In genomic region chr5:634191-634590, GRCh38 we compare ENCODE assay signal across 27 cellular contexts. TPM values are rescaled to one million over a fixed set of nuclear protein-coding genes. Genes with fewer than 3 reads are reported as not detected.
A peak's percentile ranks its signal among the peaks of the same experiment; 100 is the strongest.
DNase-seq lines count a peak whose midpoint lies in the region; ATAC-seq, FAIRE-seq and TF ChIP-seq lines count a peak whose summit lies in the region.
"Had no signal": no experiment of that assay in that cellular context is flagged by ENCODE, and none has a peak within 500 bp of the region (broad histone marks: within the 10 kb centered on the region; RNA-seq: fewer than 3 reads in every experiment).

No MANE protein-coding gene starts in this region.

- in situ Hi-C loops in mammary epithelial cell (cut with MboI; ENCODE audit: low sequenced_read_pairs in 2 of 2), result no loop called here

- CTCF ChIA-PET in A549 (lab: Yijun Ruan, JAX), result interaction anchor here (2.4 kb wide), 1 partner anchor 35 kb away, joined by 6 read pairs; no protein-coding TSS in a partner anchor
- CTCF ChIA-PET in mammary epithelial cell (lab: Charles Lee; ENCODE audit: low non-redundant PET), result no interaction called here

- H3K27me3 ChIP-seq in DND-41 (ENCODE audit: insufficient read depth, low read length, poor library complexity) (no peaks in the 10 kb centered on the region), colonic mucosa (no peaks in the 10 kb centered on the region), mammary epithelial cell (ENCODE audit: insufficient read depth, low read length) (no peaks in the 10 kb centered on the region)
- H3K27me3 ChIP-seq: BLaER1 treated with 17β-estradiol and CSF1 and Interleukin-3, amounts not matched to agents 10 nM and 100 nM; Peyer's patch had no signal

- no peaks in the 10 kb centered on the region for H3K27me3 Mint-ChIP-seq in nephron progenitor cell (ENCODE audit: low read depth, poor library complexity)
- H3K27me3 Mint-ChIP-seq: CD4-positive, alpha-beta memory T cell had no signal

- WGBS in A549 (ENCODE audit: missing lambda C conversion rate), result 98% methylated on average over 12 of the region's 12 CpGs
- 95% methylated on average over 12 of the region's 12 CpGs for WGBS in mammary epithelial cell (ENCODE audit: low coverage, missing lambda C conversion rate)

- no peak overlapping the region for H3K4me3 Mint-ChIP-seq in nephron progenitor cell
- H3K4me3 Mint-ChIP-seq: CD4-positive, alpha-beta memory T cell; H9 had no signal

- no peaks in the 10 kb centered on the region for H3K4me1 ChIP-seq in A549
- H3K4me1 ChIP-seq in DND-41 (ENCODE audit: insufficient read depth, low read length), result no peaks in the 10 kb centered on the region
- H3K4me1 ChIP-seq in colonic mucosa, result no peaks in the 10 kb centered on the region
- H3K4me1 ChIP-seq in mammary epithelial cell (ENCODE audit: insufficient read depth, low read length), result no peaks in the 10 kb centered on the region
- H3K4me1 ChIP-seq: BLaER1 treated with 17β-estradiol and CSF1 and Interleukin-3, amounts not matched to agents 10 nM and 100 nM; Caco-2; Peyer's patch had no signal

- H3K36me3 Mint-ChIP-seq in nephron progenitor cell (ENCODE audit: low read depth), result peaks cover 46% of the 10 kb centered on the region

- no peak overlapping the region for H2AFZ ChIP-seq in DND-41 (ENCODE audit: low read depth, low read length)
- H2AFZ ChIP-seq in mammary epithelial cell (ENCODE audit: low read depth, low read length), result no peak overlapping the region
- H2AFZ ChIP-seq: GM23248 had no signal

- DNase-seq in A549 (ENCODE audit: low read depth in 1 of 2, low spot score in 1 of 2), result no peak
- no peak for DNase-seq in DND-41
- DNase-seq in colonic mucosa, result peak; percentile 13
- no peak for DNase-seq in nephron progenitor cell
- no peak for DNase-seq in NCI-H1092 (lab: John Stamatoyannopoulos, UW)
- DNase-seq in mammary epithelial cell, result no peak
- no peak for DNase-seq in NCI-H2196 (lab: John Stamatoyannopoulos, UW; ENCODE audit: unreplicated experiment)
- DNase-seq: ACHN; Caco-2; CD4-positive, alpha-beta memory T cell; DMS 273 treated with DMSO at 0.1 percent for 48 hours; DMS79 treated with DMSO at 0.1 percent for 48 hours; H9; KG1; NCI-H1092 treated with DMSO at 0.1 percent for 48 hours; NCI-H146; NCI-H2029; NCI-H345; NCI-H524; NCI-H774; NK-92 treated with Interleukin-12 subunit alpha and Interleukin-12 subunit beta, amount 100 ng/mL, for 24 hours had no signal

- TF ChIP-seq CTCF in A549 (IDR thresholded peaks at IDR 0.05) (no peak), DND-41 (IDR thresholded peaks at IDR 0.05; ENCODE audit: borderline replicate concordance, extremely low read depth, low read length, poor library complexity, severe bottlenecking) (no peak), colonic mucosa (IDR thresholded peaks at IDR 0.05) (no peak), nephron progenitor cell (IDR thresholded peaks at IDR 0.05) (no peak), mammary epithelial cell (conservative IDR thresholded peaks at IDR 0.05 in 1 of 2, IDR thresholded peaks at IDR 0.05 in 1 of 2; ENCODE audit: extremely low read depth in 1 of 2, insufficient read depth in 1 of 2, low read depth in 1 of 2, low read length in 2 of 2) (no peak)

- H3K79me2 ChIP-seq in DND-41 (ENCODE audit: insufficient read depth, low read length) (peaks cover under 1% of the 10 kb centered on the region; the same call in 1 of the 2 replicates), mammary epithelial cell (ENCODE audit: insufficient read depth, low read length) (no peaks in the 10 kb centered on the region)

- H3K36me3 ChIP-seq in DND-41 (ENCODE audit: insufficient read depth, low read length), result peaks cover 59% of the 10 kb centered on the region
- peaks cover 4% of the 10 kb centered on the region for H3K36me3 ChIP-seq in colonic mucosa
- peaks cover 6% of the 10 kb centered on the region for H3K36me3 ChIP-seq in mammary epithelial cell (ENCODE audit: insufficient read depth, low read length)

- dilution Hi-C loops in mammary epithelial cell (cut with HindIII; ENCODE audit: low sequenced_read_pairs), result no loop called here

- intact Hi-C loops in colonic mucosa (cut with DNase I), result no loop called here
- intact Hi-C loops in mammary epithelial cell (cut with micrococcal nuclease), result no loop called here

- POLR2A ChIA-PET in A549 (lab: Yijun Ruan, JAX), result no interaction called here

- H3K9ac ChIP-seq in DND-41 (ENCODE audit: low read depth, low read length) (no peak overlapping the region), colonic mucosa (ENCODE audit: low read depth in 2 of 2, low read length in 2 of 2) (no peak overlapping the region), mammary epithelial cell (ENCODE audit: insufficient read depth, low read length) (no peak overlapping the region)
- H3K9ac ChIP-seq: BLaER1 treated with 17β-estradiol and CSF1 and Interleukin-3, amounts not matched to agents 10 nM and 100 nM; GM23248 had no signal

- H3K4me1 Mint-ChIP-seq in nephron progenitor cell, result peaks cover under 1% of the 10 kb centered on the region
- H3K4me1 Mint-ChIP-seq: CD4-positive, alpha-beta memory T cell; H9 had no signal

- H3K27ac ChIP-seq in A549 (no peak overlapping the region), DND-41 (ENCODE audit: low read length) (no peak overlapping the region), colonic mucosa (no peak overlapping the region), mammary epithelial cell (ENCODE audit: insufficient read depth, low read depth, low read length) (no peak overlapping the region)
- H3K27ac ChIP-seq: BLaER1 treated with 17β-estradiol and CSF1 and Interleukin-3, amounts not matched to agents 10 nM and 100 nM; GM23248; Peyer's patch had no signal

- H3K4me2 ChIP-seq in A549, result no peak overlapping the region
- H3K4me2 ChIP-seq in DND-41 (ENCODE audit: insufficient read depth, low read length), result no peak overlapping the region
- H3K4me2 ChIP-seq in mammary epithelial cell (ENCODE audit: insufficient read depth, low read depth, low read length), result no peak overlapping the region
- H3K4me2 ChIP-seq: BLaER1 treated with 17β-estradiol and CSF1 and Interleukin-3, amounts not matched to agents 10 nM and 100 nM had no signal

- no peaks in the 10 kb centered on the region for H3K9me3 Mint-ChIP-seq in nephron progenitor cell
- H3K9me3 Mint-ChIP-seq: H9 had no signal

- H3K4me3 ChIP-seq in A549, result no peak overlapping the region
- no peak overlapping the region for H3K4me3 ChIP-seq in DND-41 (ENCODE audit: low read depth in 1 of 2, low read length in 2 of 2)
- no peak overlapping the region for H3K4me3 ChIP-seq in colonic mucosa
- H3K4me3 ChIP-seq in mammary epithelial cell (replicated peaks in 1 of 3; ENCODE audit: insufficient read depth in 1 of 3, low read depth in 2 of 3, low read length in 3 of 3), result no peak overlapping the region
- H3K4me3 ChIP-seq: BLaER1 treated with 17β-estradiol and CSF1 and Interleukin-3, amounts not matched to agents 10 nM and 100 nM; GM12878; GM23248; Peyer's patch had no signal

- no TSS peak for BruUV-seq in mammary epithelial cell (replicated peaks; lab: Mats Ljungman, UMichigan)

- no peak for TF ChIP-seq EP300 in A549 (IDR thresholded peaks at IDR 0.05)

- no peak for TF ChIP-seq POLR2A in A549 (IDR thresholded peaks at IDR 0.05; ENCODE audit: low read length)

- no peak for TF ChIP-seq RAD21 in A549 (conservative IDR thresholded peaks at IDR 0.05 in 1 of 2, IDR thresholded peaks at IDR 0.05 in 1 of 2)

- peak; percentile 20 to 36; a peak in 4 of 6 replicates for ATAC-seq in A549
- peak; percentile 19; the same call in 2 of the 3 replicates for ATAC-seq in DND-41 (ENCODE audit: insufficient read depth, low read depth)
- no peak for ATAC-seq in GM21737 (IDR thresholded peaks at IDR 0.05; ENCODE audit: unreplicated experiment)
- ATAC-seq: GM12878 had no signal

- H4K20me1 ChIP-seq in DND-41 (ENCODE audit: insufficient read depth, low read length) (peaks cover 21% of the 10 kb centered on the region), mammary epithelial cell (ENCODE audit: insufficient read depth, low read length) (no peaks in the 10 kb centered on the region)

- no peaks in the 10 kb centered on the region for H3K9me3 ChIP-seq in A549
- H3K9me3 ChIP-seq in DND-41 (ENCODE audit: insufficient read depth, low read length, severe bottlenecking), result no peaks in the 10 kb centered on the region
- H3K9me3 ChIP-seq in colonic mucosa, result no peaks in the 10 kb centered on the region
- no peaks in the 10 kb centered on the region for H3K9me3 ChIP-seq in mammary epithelial cell (replicated peaks; ENCODE audit: insufficient read depth, low read length)
- H3K9me3 ChIP-seq: Caco-2 had no signal

- no peak for FAIRE-seq in A549 (lab: Jason Lieb, UNC)
- FAIRE-seq: GM12878, HTR-8/SVneo had no signal

- peak overlapping the region; percentile 36 for H3K27ac Mint-ChIP-seq in nephron progenitor cell
- H3K27ac Mint-ChIP-seq: CD4-positive, alpha-beta memory T cell had no signal

TF ChIP-seq in A549, 52 proteins besides CTCF, POLR2A, EP300 and RAD21:
- no peak for TF ChIP-seq NPAS2 (CRISPR knock-in tag; IDR thresholded peaks at IDR 0.05; ENCODE audit: borderline replicate concordance)

RNA-seq across cellular contexts. Expression of gene CEP72, which starts 22.1 kb away (rescaled TPM):
- polyA plus RNA-seq in A549 (2011; rRNA removed), result 10.5 and 11.1 TPM in 2 replicates
- 18.5 and 18.8 TPM in 2 replicates for polyA plus RNA-seq in A549 (2012; cell fraction: cytosol; rRNA removed)
- polyA plus RNA-seq in A549 (2012; cell fraction: nucleus; rRNA removed), result 31.0 and 35.4 TPM in 2 replicates
- 10.6 to 10.8 TPM (median 10.8 TPM) in 3 replicates for polyA plus RNA-seq in A549 (2017; fragmentation: RNase III; extraction: RNeasy Plus Mini Kit Qiagen cat#74134 plus additional on column Dnase treatment)
- polyA minus RNA-seq in A549 (2011; rRNA and poly(A)+ RNA removed), result 16.0 and 18.1 TPM in 2 replicates
- total RNA-seq in colonic mucosa, result 10 to 100 TPM in 1 of 2 donors, 1 to 10 TPM in 1; 3.8 to 21.0 TPM
- 10 to 100 TPM in 1 of 2 donors, 1 to 10 TPM in 1; 3.5 to 13.4 TPM for total RNA-seq in mammary epithelial cell
- 5.6 TPM for polyA plus RNA-seq in mammary epithelial cell
- 8.2 TPM for polyA minus RNA-seq in mammary epithelial cell

RNA-seq across cellular contexts. Expression of gene TPPP, which starts 59.0 kb away (rescaled TPM):
- 1.0 and 1.2 TPM in 2 replicates for polyA plus RNA-seq in A549 (2011; rRNA removed)
- polyA plus RNA-seq in A549 (2012; cell fraction: cytosol; rRNA removed), result 1.1 and 1.3 TPM in 2 replicates
- polyA plus RNA-seq in A549 (2012; cell fraction: nucleus; rRNA removed), result 2.4 and 3.6 TPM in 2 replicates
- polyA plus RNA-seq in A549 (2017; fragmentation: RNase III; extraction: RNeasy Plus Mini Kit Qiagen cat#74134 plus additional on column Dnase treatment), result 1.2 to 1.5 TPM (median 1.4 TPM) in 3 replicates
- polyA minus RNA-seq in A549 (2011; rRNA and poly(A)+ RNA removed), result 1.8 and 2.6 TPM in 2 replicates
- total RNA-seq in colonic mucosa, result 1 to 10 TPM; 1.7 to 4.0 TPM
- total RNA-seq in mammary epithelial cell, result under 1 TPM; 0.50 to 0.94 TPM
- 0.46 TPM for polyA plus RNA-seq in mammary epithelial cell
- 1.5 TPM for polyA minus RNA-seq in mammary epithelial cell
- total RNA-seq: GM23248 had no signal
- polyA plus RNA-seq: GM23248 had no signal
